In the genomic region with DNA sequence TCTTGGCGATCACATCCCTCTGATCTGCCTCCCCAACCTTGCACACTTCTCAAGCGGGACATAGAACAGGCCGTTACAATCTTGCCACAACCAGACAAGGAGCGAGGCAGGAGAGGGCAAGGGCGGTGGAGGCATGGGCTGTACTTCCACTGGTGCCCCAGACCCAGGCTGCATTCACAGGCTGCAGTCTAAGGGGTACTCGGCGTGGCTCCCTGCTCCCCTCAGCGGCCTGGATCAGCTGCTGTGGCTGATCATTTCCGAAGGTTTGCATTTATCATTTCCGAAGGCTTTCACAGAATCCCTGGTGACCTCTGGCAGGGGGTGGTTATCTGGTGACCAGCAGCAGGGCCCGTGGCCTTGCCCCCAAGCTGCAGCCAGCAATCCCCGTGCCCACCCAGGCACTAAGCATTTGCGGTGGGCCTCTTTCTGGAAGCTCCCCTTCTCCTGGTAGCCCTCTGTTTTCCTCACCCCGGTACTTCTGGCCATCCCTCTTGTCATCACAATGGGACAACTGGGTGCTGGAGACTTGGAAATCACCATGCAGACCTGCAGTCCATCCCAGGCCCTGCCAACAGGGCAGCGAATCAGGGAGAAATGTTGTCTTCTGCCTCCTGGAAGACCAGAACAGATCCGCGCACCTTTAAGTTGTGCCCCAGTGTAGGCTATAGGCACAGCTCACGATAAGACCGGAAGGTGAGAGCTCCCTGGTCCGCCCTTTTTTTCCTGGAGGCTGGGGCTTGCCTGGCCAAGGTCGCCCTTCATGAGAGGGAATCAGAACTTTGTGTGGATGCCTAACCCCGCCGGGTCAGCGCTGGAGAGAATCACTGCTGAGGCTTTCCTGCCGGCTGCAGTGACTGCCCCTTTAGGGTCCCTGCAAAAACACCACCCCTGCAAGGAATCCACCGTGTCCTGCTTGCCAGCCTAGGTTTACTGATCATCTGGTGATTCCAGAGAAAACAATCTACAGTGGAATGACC, we compare ENCODE assay signal across 1 cellular context.
TF ChIP-seq lines count a peak whose summit lies in the region.

No MANE protein-coding gene starts in this region.

TF ChIP-seq in IMR-90, 13 proteins besides CTCF, POLR2A, EP300 and RAD21:
- TF ChIP-seq, protein P1, sequence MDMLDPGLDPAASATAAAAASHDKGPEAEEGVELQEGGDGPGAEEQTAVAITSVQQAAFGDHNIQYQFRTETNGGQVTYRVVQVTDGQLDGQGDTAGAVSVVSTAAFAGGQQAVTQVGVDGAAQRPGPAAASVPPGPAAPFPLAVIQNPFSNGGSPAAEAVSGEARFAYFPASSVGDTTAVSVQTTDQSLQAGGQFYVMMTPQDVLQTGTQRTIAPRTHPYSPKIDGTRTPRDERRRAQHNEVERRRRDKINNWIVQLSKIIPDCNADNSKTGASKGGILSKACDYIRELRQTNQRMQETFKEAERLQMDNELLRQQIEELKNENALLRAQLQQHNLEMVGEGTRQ (IDR thresholded peaks at IDR 0.05; ENCODE audit: low read depth, low read length): no peak
- TF ChIP-seq CEBPB (IDR thresholded peaks at IDR 0.05; ENCODE audit: low read depth, low read length): no peak
- TF ChIP-seq RCOR1 (IDR thresholded peaks at IDR 0.05; ENCODE audit: insufficient replicate concordance, low read length): no peak
- no peak for TF ChIP-seq FOS (IDR thresholded peaks at IDR 0.05; ENCODE audit: low read depth, low read length)
